ENCODE assay signal across 22 cellular contexts in genomic region chr17:71572343-71572742, GRCh38.
DNase-seq lines count a peak whose midpoint lies in the region; ATAC-seq, FAIRE-seq and TF ChIP-seq lines count a peak whose summit lies in the region.
"Had no signal": no experiment of that assay in that cellular context is flagged by ENCODE, and none has a peak within 500 bp of the region (broad histone marks: within the 10 kb centered on the region; RNA-seq: fewer than 3 reads in every experiment).

No MANE protein-coding gene starts in this region.

- H3K27ac Mint-ChIP-seq in progenitor cell of endocrine pancreas, result no peak overlapping the region
- H3K27ac Mint-ChIP-seq: CD4-positive, alpha-beta T cell; GM23338; HFFc6 had no signal

- no peaks in the 10 kb centered on the region for H3K4me1 Mint-ChIP-seq in progenitor cell of endocrine pancreas (ENCODE audit: low read depth)
- H3K4me1 Mint-ChIP-seq: GM23338 had no signal

- no peaks in the 10 kb centered on the region for H3F3A ChIP-seq in PC-3 (ENCODE audit: low read length, unreplicated experiment)
- no peaks in the 10 kb centered on the region for H3F3A ChIP-seq in PC-9 (ENCODE audit: insufficient read depth, low read depth)

- BruUV-seq in PC-3 (replicated peaks; lab: Mats Ljungman, UMichigan) (no TSS peak), PC-9 (replicated peaks; lab: Mats Ljungman, UMichigan) (no TSS peak)

- H3K27me3 ChIP-seq in PC-3 (ENCODE audit: low read length) (no peaks in the 10 kb centered on the region), bronchial epithelial cell (ENCODE audit: control insufficient read depth, insufficient read depth, low read length) (no peaks in the 10 kb centered on the region), foreskin keratinocyte (no peaks in the 10 kb centered on the region), PC-9 (ENCODE audit: insufficient read depth, low read depth) (no peaks in the 10 kb centered on the region)

- H3K27me3 Mint-ChIP-seq in progenitor cell of endocrine pancreas, result no peaks in the 10 kb centered on the region
- H3K27me3 Mint-ChIP-seq: CD4-positive, alpha-beta T cell had no signal

- H3K36me3 Mint-ChIP-seq in progenitor cell of endocrine pancreas (ENCODE audit: insufficient read depth), result peaks cover 2% of the 10 kb centered on the region

- peaks cover 7% of the 10 kb centered on the region for H3K9me3 Mint-ChIP-seq in progenitor cell of endocrine pancreas (ENCODE audit: low read depth)

- H3K9me3 ChIP-seq in PC-3 (ENCODE audit: low read length), result no peaks in the 10 kb centered on the region
- H3K9me3 ChIP-seq in PC-9 (ENCODE audit: insufficient read depth, low read depth), result peaks cover 4% of the 10 kb centered on the region; the same call in 1 of the 2 replicates
- H3K9me3 ChIP-seq: Caco-2 had no signal

- no peaks in the 10 kb centered on the region for H4K20me1 ChIP-seq in PC-3 (ENCODE audit: low read length)
- no peaks in the 10 kb centered on the region for H4K20me1 ChIP-seq in PC-9 (ENCODE audit: insufficient read depth)

- TF ChIP-seq CTCF in PC-3 (conservative IDR thresholded peaks at IDR 0.05; ENCODE audit: low read depth, low read length) (no peak), bronchial epithelial cell (IDR thresholded peaks at IDR 0.05; ENCODE audit: insufficient read depth, low read length, severe bottlenecking) (no peak), foreskin keratinocyte (conservative IDR thresholded peaks at IDR 0.05) (no peak), progenitor cell of endocrine pancreas (IDR thresholded peaks at IDR 0.05; ENCODE audit: unreplicated experiment) (no peak), PC-9 (conservative IDR thresholded peaks at IDR 0.05) (no peak)

- H3K4me2 ChIP-seq in PC-3 (ENCODE audit: low read length) (no peak overlapping the region), PC-9 (no peak overlapping the region)
- H3K4me2 ChIP-seq: GM23338 had no signal

- H3K4me3 Mint-ChIP-seq in progenitor cell of endocrine pancreas (ENCODE audit: low read depth), result no peak overlapping the region
- H3K4me3 Mint-ChIP-seq: CD4-positive, alpha-beta T cell; GM23338; HFFc6 had no signal

- 0 out of 2 replicates have a peak, but pooled peaks cover 3% of the 10 kb centered on the region for H3K4me1 ChIP-seq in PC-3 (ENCODE audit: insufficient read depth, low read length)
- H3K4me1 ChIP-seq in foreskin keratinocyte, result peaks cover 11% of the 10 kb centered on the region
- no peaks in the 10 kb centered on the region for H3K4me1 ChIP-seq in PC-9 (replicated peaks; ENCODE audit: insufficient read depth)
- H3K4me1 ChIP-seq: Caco-2 had no signal

- H3K79me2 ChIP-seq in PC-3 (ENCODE audit: low read length) (no peaks in the 10 kb centered on the region), PC-9 (ENCODE audit: low read depth) (no peaks in the 10 kb centered on the region)

- CTCF ChIA-PET in PC-3 (lab: Charles Lee) (interaction anchor here (0.6 to 0.7 kb wide), 3 partner anchors 110 to 801 kb away, joined by 3 to 4 read pairs (median 4); no protein-coding TSS in a partner anchor), PC-9 (lab: Charles Lee) (no interaction called here)

- no peak for FAIRE-seq in bronchial epithelial cell (lab: Jason Lieb, UNC)
- FAIRE-seq: A204.1, D721Med, GM12892, GM18507, K562 had no signal

- no peak overlapping the region for H3K9ac ChIP-seq in PC-3 (ENCODE audit: low read length)

- H3K27ac ChIP-seq in PC-3 (ENCODE audit: low read length) (no peak overlapping the region), foreskin keratinocyte (no peak overlapping the region), PC-9 (no peak overlapping the region)
- H3K27ac ChIP-seq: C4-2B had no signal

- DNase-seq in ELR (ENCODE audit: low read depth) (peak; percentile 19), PC-3 (peak; percentile 25), bronchial epithelial cell (ENCODE audit: low read depth) (peak; percentile 78), foreskin keratinocyte (peak; percentile 63 to 73), progenitor cell of endocrine pancreas (ENCODE audit: low spot score, unreplicated experiment) (no peak), HuH-7 (ENCODE audit: low spot score) (no peak), PC-9 (no peak)
- DNase-seq: ACHN; Caco-2; CD4-positive, alpha-beta T cell; GDM1; H7; HFFc6 had no signal

- no peaks in the 10 kb centered on the region for H3K9me2 ChIP-seq in PC-3 (replicated peaks; ENCODE audit: low read length)
- H3K9me2 ChIP-seq in PC-9 (ENCODE audit: insufficient read depth), result no peaks in the 10 kb centered on the region; the same call in 1 of the 2 replicates

- intact Hi-C loops in PC-3 (cut with micrococcal nuclease), result loop anchor here (1.0 to 10.0 kb wide), 5 partner anchors 60 to 546 kb away; no protein-coding TSS in a partner anchor
- intact Hi-C loops in PC-9 (cut with micrococcal nuclease; ENCODE audit: unreplicated experiment), result no loop called here

- peak; percentile 33 for ATAC-seq in PC-3
- ATAC-seq in foreskin keratinocyte, result peak; percentile 83
- ATAC-seq in HG02870 (IDR thresholded peaks at IDR 0.05; ENCODE audit: unreplicated experiment), result no peak
- ATAC-seq: GM23338, HCT116, K562 had no signal

- H2AFZ ChIP-seq in PC-3 (ENCODE audit: low read length) (no peak overlapping the region), PC-9 (no peak overlapping the region)
- H2AFZ ChIP-seq: GM23338 had no signal

- H3K4me3 ChIP-seq in PC-3 (ENCODE audit: low read length), result no peak overlapping the region
- H3K4me3 ChIP-seq in bronchial epithelial cell (ENCODE audit: low read depth, low read length), result no peak overlapping the region
- H3K4me3 ChIP-seq in PC-9, result no peak overlapping the region
- H3K4me3 ChIP-seq: GM23338, K562 had no signal

- H3K36me3 ChIP-seq in PC-3 (ENCODE audit: low read depth, low read length), result no peaks in the 10 kb centered on the region
- H3K36me3 ChIP-seq in bronchial epithelial cell (ENCODE audit: control insufficient read depth, insufficient read depth, low read length), result no peaks in the 10 kb centered on the region
- no peaks in the 10 kb centered on the region for H3K36me3 ChIP-seq in PC-9 (ENCODE audit: low read depth)

- POLR2A ChIA-PET in PC-3 (lab: Charles Lee; ENCODE audit: unreplicated experiment), result interaction anchor here (0.6 to 0.7 kb wide), 2 partner anchors 56 to 507 kb away, joined by 3 to 11 read pairs; no protein-coding TSS in a partner anchor
- POLR2A ChIA-PET in PC-9 (lab: Charles Lee; ENCODE audit: unreplicated experiment), result no interaction called here

Comparison
In these comparisons a context has a peak if more than half of its experiments do, and no peak if none do; other contexts are left out.
1. DNase-seq: peak in ELR (single experiment), PC-3 (single experiment), bronchial epithelial cell (single experiment) and foreskin keratinocyte (2 of 2); none in progenitor cell of endocrine pancreas (single experiment), HuH-7 (single experiment) and PC-9 (0 of 2).